In the genomic region with DNA sequence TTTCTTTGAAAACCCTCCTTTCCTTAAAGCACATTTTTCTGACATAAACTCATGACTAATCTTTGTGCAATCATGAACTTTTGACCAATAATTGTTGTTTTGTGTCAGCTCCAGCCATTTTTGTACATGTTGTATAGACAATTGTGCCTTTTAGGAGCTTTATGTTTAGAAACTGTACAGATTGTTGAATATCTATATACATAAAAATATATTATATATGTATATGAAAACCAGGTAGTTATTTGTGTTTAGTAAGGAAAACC, we compare ENCODE assay signal across 21 cellular contexts.
A peak's percentile ranks its signal among the peaks of the same experiment; 100 is the strongest.
DNase-seq lines count a peak whose midpoint lies in the region; ATAC-seq, FAIRE-seq and TF ChIP-seq lines count a peak whose summit lies in the region.
"Had no signal": no experiment of that assay in that cellular context is flagged by ENCODE, and none has a peak within 500 bp of the region (broad histone marks: within the 10 kb centered on the region; RNA-seq: fewer than 3 reads in every experiment).

No MANE protein-coding gene starts in this region.

- DNase-seq in EL (peak; percentile 46), HFFc6 (peak; percentile 24), fibroblast of villous mesenchyme (ENCODE audit: low read depth) (peak; percentile 49), NOMO-1 treated with dmso at 0.1 percent for 144 hours (lab: John Stamatoyannopoulos, UW; ENCODE audit: unreplicated experiment) (no peak)
- DNase-seq in activated CD8-positive, alpha-beta memory T cell treated with anti-CD3 and anti-CD28 coated beads, Interleukin-2, amount 10 ng/mL, durations not matched to agents 7 days and 5 days: no peak
- DNase-seq: CD4-positive, CD25-positive, alpha-beta regulatory T cell; Karpas-422; MG63; NCI-H1092 treated with DMSO at 0.1 percent for 48 hours; NCI-H1436 treated with DMSO at 0.1 percent for 48 hours; NCI-H1930; NCI-H226; NCI-H510A treated with DMSO at 0.1 percent for 48 hours; NCI-H748 treated with DMSO at 0.1 percent for 48 hours; Right ventricle myocardium superior; SW 1271 had no signal

- peak overlapping the region; percentile 43; the same call in 1 of the 2 replicates for H3K27ac Mint-ChIP-seq in HFFc6
- no peak overlapping the region for H3K27ac Mint-ChIP-seq in activated CD8-positive, alpha-beta memory T cell treated with anti-CD3 and anti-CD28 coated beads, Interleukin-2, amount 10 ng/mL, durations not matched to agents 7 days and 5 days
- H3K27ac Mint-ChIP-seq: GM23338 had no signal

- peaks cover 38% of the 10 kb centered on the region for H3K4me1 Mint-ChIP-seq in HFFc6 (ENCODE audit: low read depth)
- peaks cover 39% of the 10 kb centered on the region for H3K4me1 Mint-ChIP-seq in activated CD8-positive, alpha-beta memory T cell treated with anti-CD3 and anti-CD28 coated beads, Interleukin-2, amount 10 ng/mL, durations not matched to agents 7 days and 5 days

- FAIRE-seq in endometrium (lab: Jason Lieb, UNC): peak; percentile 31
- FAIRE-seq: GM12878 had no signal

- no peaks in the 10 kb centered on the region for H3K9me3 Mint-ChIP-seq in HFFc6
- H3K9me3 Mint-ChIP-seq in activated CD8-positive, alpha-beta memory T cell treated with anti-CD3 and anti-CD28 coated beads, Interleukin-2, amount 10 ng/mL, durations not matched to agents 7 days and 5 days (ENCODE audit: low read depth): no peaks in the 10 kb centered on the region
- H3K9me3 Mint-ChIP-seq: CD4-positive, CD25-positive, alpha-beta regulatory T cell; GM23338 had no signal

- CTCF ChIA-PET in activated CD8-positive, alpha-beta memory T cell treated with anti-CD3 and anti-CD28 coated beads, Interleukin-2, amount 10 ng/mL, durations not matched to agents 7 days and 5 days (lab: Charles Lee): no interaction called here

- ATAC-seq in activated CD8-positive, alpha-beta memory T cell treated with anti-CD3 and anti-CD28 coated beads, Interleukin-2, amount 10 ng/mL, durations not matched to agents 7 days and 5 days: no peak
- no peak for ATAC-seq in HG02763 (IDR thresholded peaks at IDR 0.05; ENCODE audit: unreplicated experiment)
- ATAC-seq: GM12878, GM23338, HCT116 had no signal

- no peak overlapping the region for H3K4me3 Mint-ChIP-seq in HFFc6
- no peak overlapping the region for H3K4me3 Mint-ChIP-seq in activated CD8-positive, alpha-beta memory T cell treated with anti-CD3 and anti-CD28 coated beads, Interleukin-2, amount 10 ng/mL, durations not matched to agents 7 days and 5 days
- H3K4me3 Mint-ChIP-seq: CD4-positive, CD25-positive, alpha-beta regulatory T cell; GM23338 had no signal

- H3K36me3 Mint-ChIP-seq in HFFc6 (ENCODE audit: low read depth): peaks cover 19% of the 10 kb centered on the region
- peaks cover 34% of the 10 kb centered on the region for H3K36me3 Mint-ChIP-seq in activated CD8-positive, alpha-beta memory T cell treated with anti-CD3 and anti-CD28 coated beads, Interleukin-2, amount 10 ng/mL, durations not matched to agents 7 days and 5 days

- no peak for TF ChIP-seq CTCF in HFFc6 (IDR thresholded peaks at IDR 0.05)
- TF ChIP-seq CTCF in fibroblast of villous mesenchyme (IDR thresholded peaks at IDR 0.05; ENCODE audit: insufficient read depth, low read depth, low read length): no peak

- no peaks in the 10 kb centered on the region; the same call in 1 of the 2 replicates for H3K27me3 Mint-ChIP-seq in HFFc6 (ENCODE audit: insufficient read depth)
- H3K27me3 Mint-ChIP-seq in activated CD8-positive, alpha-beta memory T cell treated with anti-CD3 and anti-CD28 coated beads, Interleukin-2, amount 10 ng/mL, durations not matched to agents 7 days and 5 days: no peaks in the 10 kb centered on the region
- H3K27me3 Mint-ChIP-seq: CD4-positive, CD25-positive, alpha-beta regulatory T cell had no signal

- H3K4me3 ChIP-seq in fibroblast of villous mesenchyme (ENCODE audit: low read depth, low read length): no peak overlapping the region
- H3K4me3 ChIP-seq: GM12878, GM23338, MG63 had no signal

Comparison
In these comparisons a context has a peak if more than half of its experiments do, and no peak if none do; other contexts are left out.
1. DNase-seq: peak in EL (single experiment), HFFc6 (single experiment) and fibroblast of villous mesenchyme (single experiment); none in activated CD8-positive, alpha-beta memory T cell treated with anti-CD3 and anti-CD28 coated beads, Interleukin-2, amount 10 ng/mL, durations not matched to agents 7 days and 5 days (single experiment) and NOMO-1 treated with dmso at 0.1 percent for 144 hours (single experiment).